Comparison of ENCODE assay signal across 11 cellular contexts in genomic region chr5:36156124-36156601, GRCh38. TPM values are rescaled to one million over a fixed set of nuclear protein-coding genes. Genes with fewer than 3 reads are reported as not detected.
A peak's percentile ranks its signal among the peaks of the same experiment; 100 is the strongest.
DNase-seq lines count a peak whose midpoint lies in the region; ATAC-seq and TF ChIP-seq lines count a peak whose summit lies in the region.
"Had no signal": no experiment of that assay in that cellular context is flagged by ENCODE, and none has a peak within 500 bp of the region (broad histone marks: within the 10 kb centered on the region; RNA-seq: fewer than 3 reads in every experiment).

No MANE protein-coding gene starts in this region.

- intact Hi-C loops in MCF 10A (cut with micrococcal nuclease) (loop anchor here (10.0 kb wide), 1 partner anchor 81 kb away; no protein-coding TSS in a partner anchor), breast epithelium (cut with DNase I; ENCODE audit: low total_unique reads) (no loop called here), adrenal gland (cut with DNase I) (no loop called here)

- H3K9me3 Mint-ChIP-seq in MCF 10A (ENCODE audit: unreplicated experiment) (no peaks in the 10 kb centered on the region), glutamatergic neuron (ENCODE audit: unreplicated experiment) (peaks cover 3% of the 10 kb centered on the region)
- no peaks in the 10 kb centered on the region for H3K9me3 Mint-ChIP-seq in naive thymus-derived CD8-positive, alpha-beta T cell

- H3K27ac Mint-ChIP-seq in MCF 10A (ENCODE audit: low read depth, unreplicated experiment) (peak overlapping the region; percentile 88), glutamatergic neuron (ENCODE audit: unreplicated experiment) (peak overlapping the region; percentile 88)
- H3K27ac Mint-ChIP-seq in naive thymus-derived CD8-positive, alpha-beta T cell = no peak overlapping the region

- peaks cover 58% of the 10 kb centered on the region for H3K36me3 Mint-ChIP-seq in MCF 10A (ENCODE audit: insufficient read depth, unreplicated experiment)
- no peaks in the 10 kb centered on the region for H3K36me3 Mint-ChIP-seq in glutamatergic neuron (ENCODE audit: unreplicated experiment)
- peaks cover 12 to 66% (median 26%) of the 10 kb centered on the region in 3 donors for H3K36me3 Mint-ChIP-seq in naive thymus-derived CD8-positive, alpha-beta T cell

- H3K27me3 ChIP-seq in breast epithelium (no peaks in the 10 kb centered on the region), WERI-Rb-1 (ENCODE audit: insufficient read depth, low read depth, severe bottlenecking) (no peaks in the 10 kb centered on the region), adrenal gland (no peaks in the 10 kb centered on the region)
- H3K27me3 ChIP-seq: dorsolateral prefrontal cortex had no signal

- POLR2A ChIA-PET in MCF 10A (lab: Yijun Ruan, JAX) = interaction anchor here (0.6 to 2.0 kb wide), 7 partner anchors 10 to 1740 kb away, joined by 3 to 9 read pairs (median 4); partner anchors contain the start of gene NADK2
- POLR2A ChIA-PET in naive thymus-derived CD8-positive, alpha-beta T cell (lab: Charles Lee) = no interaction called here

- no peaks in the 10 kb centered on the region for H3K9me3 ChIP-seq in breast epithelium
- H3K9me3 ChIP-seq in WERI-Rb-1 (ENCODE audit: severe bottlenecking) = no peaks in the 10 kb centered on the region
- no peaks in the 10 kb centered on the region for H3K9me3 ChIP-seq in adrenal gland (replicated peaks in 1 of 3)

- H3K4me1 Mint-ChIP-seq in MCF 10A (ENCODE audit: insufficient read depth, unreplicated experiment) = peaks cover 35% of the 10 kb centered on the region
- H3K4me1 Mint-ChIP-seq in glutamatergic neuron (ENCODE audit: low read depth, unreplicated experiment) = peaks cover 49% of the 10 kb centered on the region
- peaks cover 21 to 68% (median 52%) of the 10 kb centered on the region in 4 donors for H3K4me1 Mint-ChIP-seq in naive thymus-derived CD8-positive, alpha-beta T cell

- no peaks in the 10 kb centered on the region for H3K36me3 ChIP-seq in breast epithelium
- peaks cover 90% of the 10 kb centered on the region for H3K36me3 ChIP-seq in WERI-Rb-1
- H3K36me3 ChIP-seq in adrenal gland (replicated peaks in 1 of 2) = peaks cover 0 to 11% of the 10 kb centered on the region in 2 donors

- peak; percentile 14 for DNase-seq in MCF 10A (ENCODE audit: unreplicated experiment)
- DNase-seq in breast epithelium (ENCODE audit: low spot score in 2 of 2) = no peak
- DNase-seq in WERI-Rb-1 = peak; percentile 89
- DNase-seq in glutamatergic neuron = peak; percentile 30
- DNase-seq in amygdala (lab: John Stamatoyannopoulos, UW) = no peak
- no peak for DNase-seq in naive thymus-derived CD8-positive, alpha-beta T cell
- DNase-seq in activated CD4-positive, CD25-positive, alpha-beta regulatory T cell treated with anti-CD3 and anti-CD28 coated beads, Interleukin-2, amount 50 U/mL, for 72 hours = no peak
- no peak for DNase-seq in adrenal gland
- DNase-seq: activated naive CD4-positive, alpha-beta T cell; dorsolateral prefrontal cortex; hippocampal formation had no signal

- BruUV-seq in MCF 10A (replicated peaks; lab: Mats Ljungman, UMichigan) = no TSS peak

- H3K27me3 Mint-ChIP-seq in MCF 10A (ENCODE audit: insufficient read depth, unreplicated experiment) (no peaks in the 10 kb centered on the region), glutamatergic neuron (ENCODE audit: unreplicated experiment) (peaks cover 6% of the 10 kb centered on the region)
- no peaks in the 10 kb centered on the region for H3K27me3 Mint-ChIP-seq in naive thymus-derived CD8-positive, alpha-beta T cell

- H3K4me1 ChIP-seq in breast epithelium (peaks cover 0 to 4% of the 10 kb centered on the region in 2 donors), adrenal gland (replicated peaks in 1 of 2) (peaks cover 17 to 38% of the 10 kb centered on the region in 2 donors)

- CTCF ChIA-PET in MCF 10A (lab: Yijun Ruan, JAX) = interaction anchor here (0.7 to 2.9 kb wide), 4 partner anchors 8 to 22 kb away, joined by 3 to 21 read pairs (median 4); no protein-coding TSS in a partner anchor

- TF ChIP-seq POLR2A in breast epithelium (IDR thresholded peaks at IDR 0.05) = no peak
- no peak for TF ChIP-seq POLR2A in adrenal gland (IDR thresholded peaks at IDR 0.05)

- H3K27ac ChIP-seq in breast epithelium = no peak overlapping the region
- H3K27ac ChIP-seq in WERI-Rb-1 = peak overlapping the region; percentile 76
- peak overlapping the region in 1 of 5 donors; percentile 22 for H3K27ac ChIP-seq in adrenal gland

- H3K4me3 ChIP-seq in breast epithelium (no peak overlapping the region), WERI-Rb-1 (ENCODE audit: low read depth, low read length) (no peak overlapping the region), adrenal gland (no peak overlapping the region)
- H3K4me3 ChIP-seq: dorsolateral prefrontal cortex had no signal

- WGBS in adrenal gland, 4 donors = 73 to 83% (median 77%) methylated on average over 4 of the region's 4 CpGs

- TF ChIP-seq CTCF in MCF 10A (IDR thresholded peaks at IDR 0.05; ENCODE audit: unreplicated experiment) = no peak
- TF ChIP-seq CTCF in breast epithelium (IDR thresholded peaks at IDR 0.05) = no peak
- no peak for TF ChIP-seq CTCF in WERI-Rb-1 (IDR thresholded peaks at IDR 0.05; ENCODE audit: low read depth, low read length)
- TF ChIP-seq CTCF in glutamatergic neuron (IDR thresholded peaks at IDR 0.05; ENCODE audit: partially characterized antibody, unreplicated experiment) = no peak
- no peak for TF ChIP-seq CTCF in adrenal gland (IDR thresholded peaks at IDR 0.05)

- peak overlapping the region; percentile 37 for H3K4me3 Mint-ChIP-seq in MCF 10A (ENCODE audit: unreplicated experiment)
- peak overlapping the region; percentile 82 for H3K4me3 Mint-ChIP-seq in glutamatergic neuron (ENCODE audit: unreplicated experiment)
- no peak overlapping the region for H3K4me3 Mint-ChIP-seq in naive thymus-derived CD8-positive, alpha-beta T cell

- ATAC-seq in naive thymus-derived CD8-positive, alpha-beta T cell = no peak

RNA-seq across cellular contexts. Expression of gene SKP2, which starts 4.3 kb away (rescaled TPM):
- 19.3 and 21.7 TPM in 2 replicates for total RNA-seq in MCF 10A (2022)
- 10 to 100 TPM in 1 of 3 donors, 1 to 10 TPM in 2; 9.1 to 11.1 (median 9.2) TPM for total RNA-seq in breast epithelium
- 47.8 TPM for total RNA-seq in glutamatergic neuron (ENCODE audit: unreplicated experiment)
- 10 to 100 TPM; 18.5 to 21.5 TPM for total RNA-seq in naive thymus-derived CD8-positive, alpha-beta T cell
- polyA plus RNA-seq in naive thymus-derived CD8-positive, alpha-beta T cell = 10 to 100 TPM; 15.3 to 21.2 (median 15.4) TPM
- total RNA-seq in adrenal gland = 10 to 100 TPM in 6 of 8 donors, 1 to 10 TPM in 2; 8.7 to 28.3 (median 14.4) TPM
- polyA plus RNA-seq in adrenal gland = 10 to 100 TPM in 1 of 3 donors, 1 to 10 TPM in 2; 2.9 to 11.3 (median 3.9) TPM

RNA-seq across cellular contexts. Expression of gene LMBRD2, which starts 4.5 kb away (rescaled TPM):
- total RNA-seq in MCF 10A (2022) (7.9 and 9.6 TPM in 2 replicates), breast epithelium (10 to 100 TPM; 11.0 to 19.3 (median 13.1) TPM), glutamatergic neuron (ENCODE audit: unreplicated experiment) (32.8 TPM), adrenal gland (10 to 100 TPM in 7 of 8 donors, 1 to 10 TPM in 1; 9.6 to 18.4 (median 15.1) TPM)
- total RNA-seq in naive thymus-derived CD8-positive, alpha-beta T cell = 10 to 100 TPM; 15.6 to 16.5 TPM
- 1 to 10 TPM; 1.4 to 4.5 (median 2.6) TPM for polyA plus RNA-seq in naive thymus-derived CD8-positive, alpha-beta T cell
- 10 to 100 TPM in 1 of 3 donors, 1 to 10 TPM in 2; 2.3 to 24.8 (median 3.7) TPM for polyA plus RNA-seq in adrenal gland

Comparison
In these comparisons a context has a peak if more than half of its experiments do, and no peak if none do; other contexts are left out.
1. DNase-seq: peak in MCF 10A (single experiment), WERI-Rb-1 (single experiment) and glutamatergic neuron (single experiment); none in breast epithelium (0 of 2), amygdala (0 of 56), naive thymus-derived CD8-positive, alpha-beta T cell (0 of 10), activated CD4-positive, CD25-positive, alpha-beta regulatory T cell treated with anti-CD3 and anti-CD28 coated beads, Interleukin-2, amount 50 U/mL, for 72 hours (single experiment) and adrenal gland (0 of 7).
2. H3K27ac Mint-ChIP-seq: peak in MCF 10A (single experiment) and glutamatergic neuron (single experiment); none in naive thymus-derived CD8-positive, alpha-beta T cell (0 of 10).
3. H3K4me3 Mint-ChIP-seq: peak in MCF 10A (single experiment) and glutamatergic neuron (single experiment); none in naive thymus-derived CD8-positive, alpha-beta T cell (0 of 10).